1 cellular context compared by ENCODE assay signal in genomic region chr10:110864662-110865140, GRCh38.
TF ChIP-seq lines count a peak whose summit lies in the region.

No MANE protein-coding gene starts in this region.

TF ChIP-seq in GM12878, 131 proteins besides CTCF, POLR2A, EP300 and RAD21 (continues in another document):
- TF ChIP-seq HDAC6 (IDR thresholded peaks at IDR 0.05; ENCODE audit: unreplicated experiment) (no peak), SMAD1 (IDR thresholded peaks at IDR 0.05; ENCODE audit: low read depth, partially characterized antibody) (no peak), FOXM1 (IDR thresholded peaks at IDR 0.05; ENCODE audit: low read depth, low read length) (peak; percentile 37; the same call in 1 of the 2 replicates), RFX5 (IDR thresholded peaks at IDR 0.05; ENCODE audit: low read depth, low read length) (peak; percentile 29; the same call in 1 of the 2 replicates), ATF3 (IDR thresholded peaks at IDR 0.05; ENCODE audit: borderline replicate concordance, extremely low read depth, low read depth, low read length) (no peak), CREM (IDR thresholded peaks at IDR 0.05; ENCODE audit: low read depth) (peak; percentile 67; the same call in 1 of the 2 replicates), ZNF592 (IDR thresholded peaks at IDR 0.05) (no peak), NRF1 (conservative IDR thresholded peaks at IDR 0.05; ENCODE audit: low read depth, low read length) (no peak), POLR2AphosphoS5 (IDR thresholded peaks at IDR 0.05; ENCODE audit: low read length) (no peak), SMARCA5 (IDR thresholded peaks at IDR 0.05) (0 out of 2 replicates have a peak, but pooled peaks have one; percentile 41), SPI1 (IDR thresholded peaks at IDR 0.05; ENCODE audit: borderline replicate concordance, insufficient read depth, low read depth, low read length) (peak; percentile 74), IKZF2 (IDR thresholded peaks at IDR 0.05) (peak; percentile 62 to 79; a peak in 3 of 4 replicates), SP1 (IDR thresholded peaks at IDR 0.05; ENCODE audit: low read depth, low read length) (peak; percentile 33), ELK1 (IDR thresholded peaks at IDR 0.05; ENCODE audit: low read depth, low read length) (0 out of 2 replicates have a peak, but pooled peaks have one; percentile 14), CHD1 (IDR thresholded peaks at IDR 0.05; ENCODE audit: low read depth, low read length) (no peak), SRF (IDR thresholded peaks at IDR 0.05; ENCODE audit: low read depth in 2 of 2, low read length in 2 of 2) (no peak), STAT3 (IDR thresholded peaks at IDR 0.05; ENCODE audit: low read depth, low read length) (peak; percentile 50; the same call in 1 of the 2 replicates), GABPA (IDR thresholded peaks at IDR 0.05; ENCODE audit: low read depth) (peak; percentile 82), ZBTB40 (IDR thresholded peaks at IDR 0.05; ENCODE audit: borderline replicate concordance) (peak; percentile 63; the same call in 1 of the 2 replicates), RELA (IDR thresholded peaks at IDR 0.05; ENCODE audit: borderline replicate concordance, partially characterized antibody) (no peak), RB1 (IDR thresholded peaks at IDR 0.05; ENCODE audit: borderline replicate concordance) (no peak), PAX5 (IDR thresholded peaks at IDR 0.05; ENCODE audit: borderline replicate concordance, low read depth, low read length) (no peak), DPF2 (IDR thresholded peaks at IDR 0.05) (peak; percentile 73), POU2F2 (IDR thresholded peaks at IDR 0.05; ENCODE audit: borderline replicate concordance, low read depth, low read length) (peak; percentile 56; the same call in 1 of the 3 replicates), MXI1 (IDR thresholded peaks at IDR 0.05; ENCODE audit: low read depth, low read length) (peak; percentile 30; the same call in 1 of the 2 replicates), BACH1 (IDR thresholded peaks at IDR 0.05; ENCODE audit: borderline replicate concordance) (no peak), PML (IDR thresholded peaks at IDR 0.05; ENCODE audit: low read length) (no peak), RELB (IDR thresholded peaks at IDR 0.05; ENCODE audit: low read depth) (peak; percentile 80), NFIC (IDR thresholded peaks at IDR 0.05; ENCODE audit: low read depth, low read length) (peak; percentile 71), CBX5 (IDR thresholded peaks at IDR 0.05; ENCODE audit: low read depth) (0 out of 2 replicates have a peak, but pooled peaks have one; percentile 21), CBFB (IDR thresholded peaks at IDR 0.05; ENCODE audit: low read depth) (no peak), BCLAF1 (IDR thresholded peaks at IDR 0.05) (no peak), ATF7 (IDR thresholded peaks at IDR 0.05; ENCODE audit: low read depth) (peak; percentile 51; the same call in 1 of the 2 replicates), RAD51 (IDR thresholded peaks at IDR 0.05) (0 out of 2 replicates have a peak, but pooled peaks have one; percentile 45), MEF2A (IDR thresholded peaks at IDR 0.05; ENCODE audit: insufficient read depth, low read depth, low read length) (peak; percentile 32; the same call in 1 of the 2 replicates), NR2C2 (IDR thresholded peaks at IDR 0.05; ENCODE audit: borderline replicate concordance, control insufficient read depth, insufficient read length, low read depth) (no peak), SUZ12 (IDR thresholded peaks at IDR 0.05; ENCODE audit: unreplicated experiment) (no peak), CEBPB (IDR thresholded peaks at IDR 0.05; ENCODE audit: borderline replicate concordance in 1 of 2, low read depth in 2 of 2, low read length in 2 of 2) (no peak), RUNX3 (IDR thresholded peaks at IDR 0.05; ENCODE audit: low read length) (peak; percentile 74), MTA2 (IDR thresholded peaks at IDR 0.05; ENCODE audit: low read depth) (peak; percentile 37; the same call in 1 of the 2 replicates), MEF2B (IDR thresholded peaks at IDR 0.05; ENCODE audit: partially characterized antibody, poor library complexity, severe bottlenecking) (peak; percentile 34), HSF1 (IDR thresholded peaks at IDR 0.05; ENCODE audit: low read depth, low read length) (no peak)
